In genomic region chr16:55643161-55643970, GRCh38 we compare ENCODE assay signal across 17 cellular contexts. TPM values are rescaled to one million over a fixed set of nuclear protein-coding genes. Genes with fewer than 3 reads are reported as not detected.
DNase-seq lines count a peak whose midpoint lies in the region; ATAC-seq, FAIRE-seq and TF ChIP-seq lines count a peak whose summit lies in the region.
"Had no signal": no experiment of that assay in that cellular context is flagged by ENCODE, and none has a peak within 500 bp of the region (broad histone marks: within the 10 kb centered on the region; RNA-seq: fewer than 3 reads in every experiment).

No MANE protein-coding gene starts in this region.

- no peak overlapping the region for H3K56ac ChIP-seq in H1 (replicated peaks; ENCODE audit: insufficient read length, low read depth, low read length)

- H3K4ac ChIP-seq in H1 (replicated peaks; ENCODE audit: insufficient read length, low read depth, low read length), result no peak overlapping the region

- H3K79me2 ChIP-seq in H1 (ENCODE audit: control insufficient read depth in 1 of 2, insufficient read depth in 2 of 2, low read length in 2 of 2), result no peaks in the 10 kb centered on the region
- H3K79me2 ChIP-seq: parathyroid adenoma had no signal

- H3K9ac ChIP-seq in H1 (replicated peaks in 1 of 4; ENCODE audit: extremely low read depth in 1 of 4, low read depth in 3 of 4, low read length in 3 of 4), result no peak overlapping the region
- H3K9ac ChIP-seq: BLaER1, parathyroid adenoma had no signal

- DNase-seq in AG10803 (ENCODE audit: low read depth), result no peak
- DNase-seq in LNCaP clone FGC (ENCODE audit: low read depth), result no peak
- no peak for DNase-seq in H1 (ENCODE audit: low read depth in 1 of 2, low spot score in 2 of 2)
- DNase-seq in mucosa of descending colon, result peak in 2 of 3 donors; percentile 38 to 45
- DNase-seq in spleen, result no peak
- DNase-seq in GM10248 (ENCODE audit: extremely low spot score), result no peak
- DNase-seq in ascending aorta (ENCODE audit: low spot score in 2 of 2), result no peak
- DNase-seq: activated naive CD4-positive, alpha-beta T cell; caudate nucleus; H7; NCI-H345; Peyer's patch; stimulated activated CD8-positive, alpha-beta memory T cell treated with anti-CD3 and anti-CD28 coated beads, Interleukin-4, amount 100 ng/mL, for 48 hours had no signal

- no peak overlapping the region for H2BK120ac ChIP-seq in H1 (replicated peaks; ENCODE audit: low read depth, low read length)

- H3K27me3 ChIP-seq in H1 (replicated peaks in 1 of 4; ENCODE audit: control insufficient read depth in 3 of 4, extremely low read depth in 1 of 4, insufficient read depth in 3 of 4, low read length in 3 of 4), result peaks cover 0 to 2% (median 0%) of the 10 kb centered on the region in 4 experiments; a peak in 2 of 7 replicates
- peaks cover 0 to 13% (median 0%) of the 10 kb centered on the region in 7 donors for H3K27me3 ChIP-seq in spleen (replicated peaks in 1 of 7)
- no peaks in the 10 kb centered on the region for H3K27me3 ChIP-seq in ascending aorta
- H3K27me3 ChIP-seq: BLaER1, Peyer's patch had no signal

- TF ChIP-seq EP300 in H1 (IDR thresholded peaks at IDR 0.05; ENCODE audit: borderline replicate concordance in 1 of 2, low read depth in 2 of 2, low read length in 2 of 2), result no peak

- no peak overlapping the region for H2BK15ac ChIP-seq in H1 (ENCODE audit: low read length)

- H3K36me3 ChIP-seq in H1 (ENCODE audit: control insufficient read depth in 2 of 4, insufficient read depth in 4 of 4, low read length in 3 of 4), result no peaks in the 10 kb centered on the region
- H3K36me3 ChIP-seq in mucosa of descending colon (ENCODE audit: low read depth), result no peaks in the 10 kb centered on the region
- H3K36me3 ChIP-seq in spleen, result no peaks in the 10 kb centered on the region
- no peaks in the 10 kb centered on the region for H3K36me3 ChIP-seq in ascending aorta
- H3K36me3 ChIP-seq: BLaER1, Peyer's patch had no signal

- TF ChIP-seq POLR2A in H1 (IDR thresholded peaks at IDR 0.05; ENCODE audit: control extremely low read depth in 1 of 2, low read depth in 2 of 2, low read length in 2 of 2), result no peak
- no peak for TF ChIP-seq POLR2A in spleen (IDR thresholded peaks at IDR 0.05)

- H2AFZ ChIP-seq in H1 (ENCODE audit: low read length), result no peak overlapping the region; the same call in 1 of the 2 replicates
- H2AFZ ChIP-seq: parathyroid adenoma had no signal

- no peak overlapping the region for H3K14ac ChIP-seq in H1 (ENCODE audit: insufficient read length)

- H4K91ac ChIP-seq in H1 (replicated peaks; ENCODE audit: insufficient read length, low read length), result no peak overlapping the region

- H3K4me3 ChIP-seq in AG10803 (ENCODE audit: low read length), result no peak overlapping the region
- no peak overlapping the region for H3K4me3 ChIP-seq in LNCaP clone FGC (ENCODE audit: low read depth, low read length)
- no peak overlapping the region for H3K4me3 ChIP-seq in H1 (ENCODE audit: extremely low read depth in 1 of 4, insufficient read depth in 2 of 4, low read depth in 3 of 4, low read length in 4 of 4)
- no peak overlapping the region for H3K4me3 ChIP-seq in mucosa of descending colon
- no peak overlapping the region for H3K4me3 ChIP-seq in spleen
- no peak overlapping the region for H3K4me3 ChIP-seq in ascending aorta
- H3K4me3 ChIP-seq: BLaER1, Peyer's patch had no signal

- TF ChIP-seq CTCF in AG10803 (conservative IDR thresholded peaks at IDR 0.05; ENCODE audit: low read length), result peak; percentile 20; the same call in 1 of the 2 replicates
- TF ChIP-seq CTCF in LNCaP clone FGC (IDR thresholded peaks at IDR 0.05; ENCODE audit: control insufficient read depth, extremely low read depth, insufficient read depth), result peak; percentile 39
- no peak for TF ChIP-seq CTCF in H1 (IDR thresholded peaks at IDR 0.05; ENCODE audit: control extremely low read depth in 1 of 3, insufficient read depth in 1 of 3, low read depth in 1 of 3, low read length in 3 of 3)
- TF ChIP-seq CTCF in mucosa of descending colon (IDR thresholded peaks at IDR 0.05), result no peak
- no peak for TF ChIP-seq CTCF in spleen (IDR thresholded peaks at IDR 0.05 in 8 of 11, conservative IDR thresholded peaks at IDR 0.05 in 3 of 11)
- TF ChIP-seq CTCF in GM10248 (IDR thresholded peaks at IDR 0.05; ENCODE audit: control extremely low read depth, extremely low read depth, low read depth, missing control alignments), result no peak
- no peak for TF ChIP-seq CTCF in ascending aorta (IDR thresholded peaks at IDR 0.05)

- H2AK5ac ChIP-seq in H1 (ENCODE audit: low read depth, low read length), result no peak overlapping the region

- H3K9me3 ChIP-seq in H1 (ENCODE audit: insufficient read depth in 2 of 2, low read depth in 1 of 2, low read length in 1 of 2) (no peaks in the 10 kb centered on the region), mucosa of descending colon (no peaks in the 10 kb centered on the region), spleen (no peaks in the 10 kb centered on the region), ascending aorta (no peaks in the 10 kb centered on the region)
- H3K9me3 ChIP-seq: BLaER1, Peyer's patch had no signal

- ATAC-seq in mucosa of descending colon, result peak; percentile 44
- ATAC-seq in GM21360 (IDR thresholded peaks at IDR 0.05; ENCODE audit: unreplicated experiment), result no peak

- TF ChIP-seq RAD21 in H1 (IDR thresholded peaks at IDR 0.05 in 1 of 2, conservative IDR thresholded peaks at IDR 0.05 in 1 of 2; ENCODE audit: low read depth in 2 of 2, low read length in 2 of 2), result no peak; a peak in 1 of 4 replicates

- H4K5ac ChIP-seq in H1 (ENCODE audit: insufficient read length, low read depth, low read length), result no peak overlapping the region

- H2BK12ac ChIP-seq in H1 (ENCODE audit: low read depth, low read length), result no peak overlapping the region

- H3K4me1 ChIP-seq in H1 (replicated peaks in 1 of 4; ENCODE audit: control insufficient read depth in 3 of 4, insufficient read depth in 4 of 4, low read length in 3 of 4), result no peaks in the 10 kb centered on the region
- H3K4me1 ChIP-seq in mucosa of descending colon (ENCODE audit: low read depth), result no peaks in the 10 kb centered on the region
- no peaks in the 10 kb centered on the region for H3K4me1 ChIP-seq in spleen
- H3K4me1 ChIP-seq in ascending aorta, result no peaks in the 10 kb centered on the region
- H3K4me1 ChIP-seq: BLaER1, parathyroid adenoma, Peyer's patch had no signal

- H3K79me1 ChIP-seq in H1 (ENCODE audit: low read depth, low read length), result no peaks in the 10 kb centered on the region

- 0 out of 2 replicates have a peak, but pooled peaks cover 3% of the 10 kb centered on the region for H3K23me2 ChIP-seq in H1 (ENCODE audit: low read depth, low read length)

- H3K23ac ChIP-seq in H1 (ENCODE audit: insufficient read length), result no peak overlapping the region

- no peak overlapping the region for H3K4me2 ChIP-seq in H1 (ENCODE audit: insufficient read depth in 1 of 2, low read depth in 2 of 2, low read length in 2 of 2)
- H3K4me2 ChIP-seq: BLaER1 had no signal

- FAIRE-seq in H1 (lab: Jason Lieb, UNC), result no peak
- FAIRE-seq: G401.6 had no signal

- no peak overlapping the region for H2BK20ac ChIP-seq in H1 (ENCODE audit: low read length)

- WGBS in H1 (ENCODE audit: extremely low coverage in 1 of 2, insufficient coverage in 1 of 2, insufficient read length in 1 of 2, insufficient replicate concordance in 2 of 2, low coverage in 1 of 2, low lambda C conversion rate in 2 of 2, missing lambda C conversion rate in 1 of 2), 2 experiments, result 90% methylated on average over 11 of the region's 11 CpGs; no CpG with 5 or more reads in 1 of the 2 experiments
- 76 to 88% (median 81%) methylated on average over 9 to 11 of the region's 11 CpGs for WGBS in spleen, 5 donors

- H3K27ac ChIP-seq in H1 (ENCODE audit: low read depth, low read length) (no peak overlapping the region), spleen (no peak overlapping the region), ascending aorta (no peak overlapping the region)
- H3K27ac ChIP-seq: BLaER1, parathyroid adenoma, Peyer's patch had no signal

- POLR2A ChIA-PET in H1 (lab: Charles Lee; ENCODE audit: partially characterized antibody) (no interaction called here), GM10248 (lab: Yijun Ruan, JAX) (no interaction called here)

- CTCF ChIA-PET in H1 (lab: Charles Lee; ENCODE audit: partially characterized antibody), result interaction anchor here (0.7 to 2.2 kb wide), 9 partner anchors 11 to 181 kb away, joined by 3 to 11 read pairs (median 3); no protein-coding TSS in a partner anchor
- CTCF ChIA-PET in GM10248 (lab: Yijun Ruan, JAX), result interaction anchor here (1.4 kb wide), 1 partner anchor 23 kb away, joined by 3 read pairs; no protein-coding TSS in a partner anchor

- intact Hi-C loops in mucosa of descending colon (cut with DNase I, micrococcal nuclease), result no loop called here
- intact Hi-C loops in spleen (cut with DNase I; ENCODE audit: low total_unique reads), result no loop called here
- intact Hi-C loops in ascending aorta (cut with DNase I), result no loop called here

- H4K8ac ChIP-seq in H1 (ENCODE audit: extremely low read depth, insufficient read depth, low read length), result peak overlapping the region; percentile 9

- no peak overlapping the region for H3K18ac ChIP-seq in H1 (ENCODE audit: extremely low read depth, low read length)

- H2BK5ac ChIP-seq in H1 (ENCODE audit: low read depth, low read length), result no peak overlapping the region

- H4K20me1 ChIP-seq in H1 (replicated peaks in 1 of 2; ENCODE audit: control insufficient read depth in 1 of 2, insufficient read depth in 2 of 2, low read length in 2 of 2), result no peaks in the 10 kb centered on the region
- H4K20me1 ChIP-seq: BLaER1 had no signal

TF ChIP-seq in H1, 55 proteins besides CTCF, POLR2A, EP300 and RAD21 (continues in another document):
- TF ChIP-seq MAFK (IDR thresholded peaks at IDR 0.05; ENCODE audit: low read depth, low read length) (no peak), EGR1 (IDR thresholded peaks at IDR 0.05; ENCODE audit: borderline replicate concordance, low read depth, low read length) (no peak), SP2 (IDR thresholded peaks at IDR 0.05; ENCODE audit: low read length) (no peak), CTBP2 (IDR thresholded peaks at IDR 0.05; ENCODE audit: borderline replicate concordance, insufficient read depth, insufficient read length, low read length) (no peak), CEBPB (IDR thresholded peaks at IDR 0.05; ENCODE audit: low read depth, low read length) (no peak)

RNA-seq across cellular contexts. Expression of gene SLC6A2, which starts 12.4 kb away (rescaled TPM):
- 0.40 TPM in 1 of 2 replicates, not detected in the other for total RNA-seq in H1 (2021; fragmentation: NEBNext Ultra II Directional; extraction: Animal tissue kit (Norgen Biotek cat#: 25700))
- 0.25 and 0.35 TPM in 2 replicates for polyA plus RNA-seq in H1 (2011; rRNA removed)
- polyA plus RNA-seq in H1 (2011; cell fraction: cytosol; rRNA removed), result 0.19 TPM
- 0.44 TPM for polyA plus RNA-seq in H1 (2011; cell fraction: nucleus; rRNA removed)
- 0.06 to 0.28 TPM (median 0.15 TPM) in 4 replicates for polyA plus RNA-seq in H1 (2012, experiment 1 of 2)
- polyA plus RNA-seq in H1 (2012, experiment 2 of 2), result 0.29 TPM
- polyA plus RNA-seq in H1 (2013, experiment 1 of 2), result 0.18 TPM
- polyA plus RNA-seq in H1 (2013, experiment 2 of 2), result 0.13 TPM
- polyA minus RNA-seq in H1 (2011; rRNA and poly(A)+ RNA removed), result 0.41 and 0.59 TPM in 2 replicates
- not detected for polyA minus RNA-seq in H1 (2011; cell fraction: cytosol; rRNA and poly(A)+ RNA removed)
- not detected for polyA minus RNA-seq in H1 (2011; cell fraction: nucleus; rRNA and poly(A)+ RNA removed)
- total RNA-seq in mucosa of descending colon, result under 1 TPM in 2 of 3 donors, not detected in 1; 0.09 to 0.19 TPM
- total RNA-seq in spleen, result not detected
- polyA plus RNA-seq in spleen, result not detected
- not detected for total RNA-seq in ascending aorta
- total RNA-seq: Peyer's patch had no signal

Comparison
In these comparisons a context has a peak if more than half of its experiments do, and no peak if none do; other contexts are left out.
1. DNase-seq: peak in mucosa of descending colon (2 of 3); none in AG10803 (single experiment), LNCaP clone FGC (single experiment), H1 (0 of 2), spleen (single experiment), GM10248 (single experiment) and ascending aorta (0 of 2).
2. CTCF ChIP-seq: peak in AG10803 (single experiment) and LNCaP clone FGC (single experiment); none in H1 (0 of 3), mucosa of descending colon (single experiment), spleen (0 of 11), GM10248 (single experiment) and ascending aorta (0 of 3).